In the genomic region with DNA sequence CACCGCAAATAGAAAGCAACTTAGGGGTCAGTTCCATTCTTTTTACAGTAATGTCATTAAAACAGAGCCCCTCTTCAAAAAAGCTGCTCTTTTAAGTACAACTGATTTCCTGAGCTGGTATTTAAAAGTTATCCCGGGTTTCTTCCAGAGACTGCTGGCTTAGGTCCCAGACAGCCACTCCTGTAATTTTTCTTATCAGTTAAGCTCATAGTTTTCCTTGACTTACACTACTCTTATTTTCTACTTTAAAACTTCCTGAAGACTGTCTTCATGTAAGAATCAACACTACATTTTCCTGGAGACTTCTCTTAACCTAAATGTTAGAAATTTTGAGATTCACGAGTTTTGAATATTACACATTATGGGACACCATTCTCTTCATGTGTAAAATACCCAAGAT, we compare ENCODE assay signal across 17 cellular contexts. TPM values are rescaled to one million over a fixed set of nuclear protein-coding genes. Genes with fewer than 3 reads are reported as not detected.
A peak's percentile ranks its signal among the peaks of the same experiment; 100 is the strongest.
DNase-seq lines count a peak whose midpoint lies in the region; ATAC-seq and TF ChIP-seq lines count a peak whose summit lies in the region.
"Had no signal": no experiment of that assay in that cellular context is flagged by ENCODE, and none has a peak within 500 bp of the region (broad histone marks: within the 10 kb centered on the region; RNA-seq: fewer than 3 reads in every experiment).

No MANE protein-coding gene starts in this region.

- POLR2A ChIA-PET in CD4-positive, alpha-beta T cell (lab: Charles Lee), result no interaction called here

- H3K4me1 Mint-ChIP-seq in CD4-positive, alpha-beta T cell (ENCODE audit: low read depth), result no peaks in the 10 kb centered on the region

- H3K9me3 ChIP-seq in SK-N-MC (ENCODE audit: low read depth, low read length) (no peaks in the 10 kb centered on the region), neutrophil (no peaks in the 10 kb centered on the region)
- no peaks in the 10 kb centered on the region for H3K9me3 ChIP-seq in CD4-positive, alpha-beta T cell (ENCODE audit: control insufficient read depth, low read length)

- H3K9ac ChIP-seq in SK-N-MC (ENCODE audit: insufficient read length), result no peak overlapping the region

- no peaks in the 10 kb centered on the region for H3K27me3 ChIP-seq in neutrophil
- H3K27me3 ChIP-seq in CD4-positive, alpha-beta T cell (ENCODE audit: control insufficient read depth, insufficient read depth, low read length), result no peaks in the 10 kb centered on the region

- H3K27me3 Mint-ChIP-seq in CD4-positive, alpha-beta T cell, result no peaks in the 10 kb centered on the region
- H3K27me3 Mint-ChIP-seq: activated naive CD8-positive, alpha-beta T cell treated with anti-CD3 and anti-CD28 coated beads, Interleukin-2, amount 50 U/mL, for 24 hours had no signal

- 0 out of 2 replicates have a peak overlapping the region, but pooled peaks have one; percentile 15 for H3K4me3 ChIP-seq in SK-N-MC
- no peak overlapping the region for H3K4me3 ChIP-seq in neutrophil (ENCODE audit: low read depth in 1 of 2, low read length in 1 of 2)
- H3K4me3 ChIP-seq: coronary artery had no signal

- ATAC-seq in omental fat pad (ENCODE audit: low FRiP score) (no peak), HG03135 (IDR thresholded peaks at IDR 0.05; ENCODE audit: unreplicated experiment) (no peak)
- ATAC-seq in CD4-positive, alpha-beta T cell (ENCODE audit: poor library complexity), result no peak
- ATAC-seq: activated naive CD8-positive, alpha-beta T cell treated with anti-CD3 and anti-CD28 coated beads, Interleukin-2, amount 50 U/mL, for 24 hours; esophagus mucosa had no signal

- TF ChIP-seq CTCF in neutrophil (IDR thresholded peaks at IDR 0.05), result no peak
- no peak for TF ChIP-seq CTCF in omental fat pad (IDR thresholded peaks at IDR 0.05)
- TF ChIP-seq CTCF in CD4-positive, alpha-beta T cell (IDR thresholded peaks at IDR 0.05), result no peak

- no peaks in the 10 kb centered on the region for H3K9me3 Mint-ChIP-seq in CD4-positive, alpha-beta T cell
- H3K9me3 Mint-ChIP-seq: activated naive CD8-positive, alpha-beta T cell treated with anti-CD3 and anti-CD28 coated beads, Interleukin-2, amount 50 U/mL, for 24 hours; T-helper 1 cell treated with Interleukin-12 subunit alpha and Interleukin-12 subunit beta and Interleukin-4 antibody, amounts not matched to agents 30 μg/mL and 1 μg/mL, for 36 hours had no signal

- intact Hi-C loops in CD4-positive, alpha-beta T cell (cut with DNase I, micrococcal nuclease), result no loop called here

- H3K4me3 Mint-ChIP-seq in CD4-positive, alpha-beta T cell, result no peak overlapping the region
- H3K4me3 Mint-ChIP-seq: activated naive CD8-positive, alpha-beta T cell treated with anti-CD3 and anti-CD28 coated beads, Interleukin-2, amount 50 U/mL, for 24 hours; T-helper 1 cell treated with Interleukin-12 subunit alpha and Interleukin-12 subunit beta and Interleukin-4 antibody, amounts not matched to agents 30 μg/mL and 1 μg/mL, for 36 hours had no signal

- CTCF ChIA-PET in CD4-positive, alpha-beta T cell (lab: Charles Lee), result no interaction called here

- DNase-seq in EL, result peak; percentile 19
- DNase-seq in SK-N-MC (ENCODE audit: low read depth, low spot score), result no peak
- peak; percentile 8 for DNase-seq in fibroblast of peridontal ligament (ENCODE audit: extremely low read depth)
- DNase-seq in omental fat pad (ENCODE audit: low spot score), result no peak
- no peak for DNase-seq in CD4-positive, alpha-beta T cell
- no peak for DNase-seq in anterior cingulate cortex (lab: John Stamatoyannopoulos, UW)
- DNase-seq: activated CD4-positive, alpha-beta T cell treated with anti-CD3 and anti-CD28 coated beads for 48 hours; activated naive CD8-positive, alpha-beta T cell treated with anti-CD3 and anti-CD28 coated beads, Interleukin-2, amount 50 U/mL, for 24 hours; DND-41; NCI-H1930; NCI-H526 treated with DMSO at 0.1 percent for 48 hours; stimulated activated CD4-positive, alpha-beta T cell treated with anti-CD3 and anti-CD28 coated beads, Interleukin-15, amount 100 ng/mL, for 24 hours had no signal

- H3K27ac ChIP-seq in SK-N-MC (peak overlapping the region; percentile 47; the same call in 1 of the 2 replicates), neutrophil (peak overlapping the region; percentile 74)
- H3K27ac ChIP-seq in CD4-positive, alpha-beta T cell (ENCODE audit: low read depth, low read length), result no peak overlapping the region
- H3K27ac ChIP-seq: coronary artery had no signal

- peaks cover 64% of the 10 kb centered on the region for H3K36me3 Mint-ChIP-seq in CD4-positive, alpha-beta T cell (ENCODE audit: low read depth)

- H3K27ac Mint-ChIP-seq in CD4-positive, alpha-beta T cell, result no peak overlapping the region
- H3K27ac Mint-ChIP-seq: activated naive CD8-positive, alpha-beta T cell treated with anti-CD3 and anti-CD28 coated beads, Interleukin-2, amount 50 U/mL, for 24 hours; T-helper 1 cell treated with Interleukin-12 subunit alpha and Interleukin-12 subunit beta and Interleukin-4 antibody, amounts not matched to agents 30 μg/mL and 1 μg/mL, for 36 hours had no signal

- peaks cover 17% of the 10 kb centered on the region in 2 experiments for H3K4me1 ChIP-seq in neutrophil (ENCODE audit: control insufficient read depth in 1 of 2, insufficient read depth in 1 of 2, low read depth in 1 of 2, low read length in 1 of 2)

- H3K36me3 ChIP-seq in SK-N-MC (ENCODE audit: insufficient read depth, low read length) (peaks cover 24% of the 10 kb centered on the region), neutrophil (peaks cover 8% of the 10 kb centered on the region)

RNA-seq across cellular contexts. Expression of a gene that starts 48.2 kb away (rescaled TPM):
- 10 to 100 TPM; 21.7 to 27.9 (median 25.3) TPM for total RNA-seq in omental fat pad
- total RNA-seq in CD4-positive, alpha-beta T cell, result 1 to 10 TPM; 9.0 to 9.3 TPM

Comparison
In these comparisons a context has a peak if more than half of its experiments do, and no peak if none do; other contexts are left out.
1. DNase-seq: peak in EL (single experiment) and fibroblast of peridontal ligament (single experiment); none in SK-N-MC (single experiment), omental fat pad (single experiment), CD4-positive, alpha-beta T cell (0 of 10) and anterior cingulate cortex (0 of 58).